26 cellular contexts compared by ENCODE assay signal in genomic region chr4:36207808-36208207, GRCh38. TPM values are rescaled to one million over a fixed set of nuclear protein-coding genes. Genes with fewer than 3 reads are reported as not detected.
DNase-seq lines count a peak whose midpoint lies in the region; ATAC-seq, FAIRE-seq and TF ChIP-seq lines count a peak whose summit lies in the region.
"Had no signal": no experiment of that assay in that cellular context is flagged by ENCODE, and none has a peak within 500 bp of the region (broad histone marks: within the 10 kb centered on the region; RNA-seq: fewer than 3 reads in every experiment).

No MANE protein-coding gene starts in this region.

- TF ChIP-seq CTCF in neural progenitor cell (IDR thresholded peaks at IDR 0.05) (no peak), foreskin keratinocyte (conservative IDR thresholded peaks at IDR 0.05) (no peak)

- H3K27me3 ChIP-seq in CD4-positive, CD25-positive, alpha-beta regulatory T cell (ENCODE audit: control insufficient read depth, insufficient read depth, low read length), result no peaks in the 10 kb centered on the region
- H3K27me3 ChIP-seq in neural progenitor cell (no peaks in the 10 kb centered on the region), foreskin keratinocyte (no peaks in the 10 kb centered on the region)
- H3K27me3 ChIP-seq: BLaER1, heart right ventricle had no signal

- H3F3A ChIP-seq in neural progenitor cell (ENCODE audit: low read depth), result no peaks in the 10 kb centered on the region

- H3K27ac ChIP-seq in CD4-positive, CD25-positive, alpha-beta regulatory T cell (ENCODE audit: insufficient read depth, low read length, poor library complexity, severe bottlenecking), result no peak overlapping the region
- H3K27ac ChIP-seq in caudate nucleus (ENCODE audit: low read depth, low read length) (peak overlapping the region; percentile 96), neural progenitor cell (no peak overlapping the region), foreskin keratinocyte (no peak overlapping the region)
- H3K27ac ChIP-seq: BLaER1, heart right ventricle had no signal

- peak in 1 of 3 donors; percentile 7 for DNase-seq in CD4-positive, CD25-positive, alpha-beta regulatory T cell
- DNase-seq in GM12892 (ENCODE audit: insufficient read length) (no peak), caudate nucleus (lab: John Stamatoyannopoulos, UW) (no peak), neural progenitor cell (ENCODE audit: low spot score) (no peak), amniotic stem cell (lab: John Stamatoyannopoulos, UW) (no peak), foreskin keratinocyte (no peak)
- DNase-seq: ACHN; activated CD4-positive, alpha-beta T cell treated with anti-CD3 and anti-CD28 coated beads for 1 hour; activated naive CD4-positive, alpha-beta T cell treated with anti-CD3 and anti-CD28 coated beads, Interleukin-2, amount 50 U/mL, for 16 hours; activated T-cell treated with anti-CD3 and anti-CD28 coated beads, Interleukin-2, amount 50 U/mL, for 72 hours; effector CD4-positive, alpha-beta T cell; heart right ventricle; left colon; MM.1S; NCI-H1436 treated with DMSO at 0.1 percent for 48 hours; NCI-H524; NK-92 treated with Interleukin-12 subunit alpha and Interleukin-12 subunit beta, amount 100 ng/mL, for 24 hours; nucleus accumbens; SIG-M5; small intestine; stimulated activated CD4-positive, alpha-beta T cell treated with anti-CD3 and anti-CD28 coated beads, Interleukin-2, amount 100 ng/mL, for 24 hours had no signal

- H3K9me3 ChIP-seq in CD4-positive, CD25-positive, alpha-beta regulatory T cell (ENCODE audit: control insufficient read depth in 2 of 2, low read length in 2 of 2), result no peaks in the 10 kb centered on the region
- no peaks in the 10 kb centered on the region for H3K9me3 ChIP-seq in neural progenitor cell (ENCODE audit: low read depth)
- H3K9me3 ChIP-seq: BLaER1, heart right ventricle had no signal

- H3K4me1 Mint-ChIP-seq in CD4-positive, CD25-positive, alpha-beta regulatory T cell, result peaks cover 27 to 46% (median 42%) of the 10 kb centered on the region in 4 donors
- peaks cover 17% of the 10 kb centered on the region for H3K4me1 Mint-ChIP-seq in neural progenitor cell

- H3K4me3 Mint-ChIP-seq in CD4-positive, CD25-positive, alpha-beta regulatory T cell, result peak overlapping the region in 2 of 4 donors; percentile 1 to 54
- no peak overlapping the region for H3K4me3 Mint-ChIP-seq in neural progenitor cell
- H3K4me3 Mint-ChIP-seq: memory B cell had no signal

- no peak overlapping the region for H3K4me2 ChIP-seq in neural progenitor cell
- H3K4me2 ChIP-seq: BLaER1 had no signal

- H3K79me2 ChIP-seq in neural progenitor cell (ENCODE audit: low read depth), result no peaks in the 10 kb centered on the region

- peaks cover 15% of the 10 kb centered on the region for H3K4me1 ChIP-seq in CD4-positive, CD25-positive, alpha-beta regulatory T cell (ENCODE audit: control insufficient read depth, insufficient read depth, low read length, poor library complexity, severe bottlenecking)
- H3K4me1 ChIP-seq in neural progenitor cell (peaks cover 6% of the 10 kb centered on the region), foreskin keratinocyte (peaks cover under 1% of the 10 kb centered on the region)

- H3K36me3 Mint-ChIP-seq in CD4-positive, CD25-positive, alpha-beta regulatory T cell, result peaks cover 35% of the 10 kb centered on the region
- H3K36me3 Mint-ChIP-seq in neural progenitor cell, result no peaks in the 10 kb centered on the region

- no peak overlapping the region for H3K9ac ChIP-seq in neural progenitor cell
- H3K9ac ChIP-seq: BLaER1 had no signal

- no peaks in the 10 kb centered on the region for H4K20me1 ChIP-seq in neural progenitor cell (ENCODE audit: low read depth)
- H4K20me1 ChIP-seq: BLaER1 had no signal

- H3K4me3 ChIP-seq in CD4-positive, CD25-positive, alpha-beta regulatory T cell (ENCODE audit: low read depth, low read length), result no peak overlapping the region
- no peak overlapping the region for H3K4me3 ChIP-seq in neural progenitor cell
- H3K4me3 ChIP-seq: BLaER1, heart right ventricle had no signal

- no peaks in the 10 kb centered on the region for H3K9me3 Mint-ChIP-seq in CD4-positive, CD25-positive, alpha-beta regulatory T cell
- H3K9me3 Mint-ChIP-seq in neural progenitor cell, result no peaks in the 10 kb centered on the region
- H3K9me3 Mint-ChIP-seq: activated T-cell treated with anti-CD3 and anti-CD28 coated beads, Interleukin-2, amount 50 U/mL, for 72 hours; memory B cell had no signal

- peak overlapping the region; percentile 46 for H2AFZ ChIP-seq in neural progenitor cell (replicated peaks)

- no peaks in the 10 kb centered on the region for H3K27me3 Mint-ChIP-seq in CD4-positive, CD25-positive, alpha-beta regulatory T cell
- no peaks in the 10 kb centered on the region for H3K27me3 Mint-ChIP-seq in neural progenitor cell (ENCODE audit: insufficient read depth, low read depth)
- H3K27me3 Mint-ChIP-seq: memory B cell had no signal

- no peak for ATAC-seq in CD4-positive, CD25-positive, alpha-beta regulatory T cell (ENCODE audit: low read depth in 2 of 2)
- ATAC-seq in SK-N-SH treated with all-trans-retinoic acid at 6 μM for 48 hours, result no peak
- no peak for ATAC-seq in GM21825 (IDR thresholded peaks at IDR 0.05; ENCODE audit: unreplicated experiment)
- ATAC-seq in foreskin keratinocyte, result no peak
- ATAC-seq: activated T-cell treated with anti-CD3 and anti-CD28 coated beads, Interleukin-2, amount 50 U/mL, for 72 hours; heart right ventricle; left colon; Panc1 had no signal

- FAIRE-seq in GM12892 (lab: Jason Lieb, UNC), result peak; percentile 5

- TF ChIP-seq POLR2A in GM12892 (IDR thresholded peaks at IDR 0.05; ENCODE audit: low read depth, low read length), result no peak

- peaks cover 28% of the 10 kb centered on the region for H3K36me3 ChIP-seq in CD4-positive, CD25-positive, alpha-beta regulatory T cell (ENCODE audit: control insufficient read depth, insufficient read depth, low read length)
- no peaks in the 10 kb centered on the region for H3K36me3 ChIP-seq in neural progenitor cell

- peak overlapping the region in 2 of 3 donors; percentile 38 to 85 for H3K27ac Mint-ChIP-seq in CD4-positive, CD25-positive, alpha-beta regulatory T cell
- peak overlapping the region; percentile 6 for H3K27ac Mint-ChIP-seq in neural progenitor cell
- H3K27ac Mint-ChIP-seq: memory B cell had no signal

TF ChIP-seq in SK-N-SH treated with all-trans-retinoic acid at 6 μM for 48 hours, 23 proteins besides CTCF, POLR2A, EP300 and RAD21 (continues in another document):
- TF ChIP-seq TOX (CRISPR knock-in tag; IDR thresholded peaks at IDR 0.05; ENCODE audit: borderline replicate concordance), result no peak
- TF ChIP-seq ARNTL (CRISPR knock-in tag; IDR thresholded peaks at IDR 0.05; ENCODE audit: borderline replicate concordance, low read depth), result no peak
- no peak for TF ChIP-seq ZFP30 (CRISPR knock-in tag; IDR thresholded peaks at IDR 0.05)
- TF ChIP-seq CREB5 (CRISPR knock-in tag; IDR thresholded peaks at IDR 0.05; ENCODE audit: low read depth), result no peak
- no peak for TF ChIP-seq ZNF565 (CRISPR knock-in tag; conservative IDR thresholded peaks at IDR 0.05; ENCODE audit: low read depth)
- TF ChIP-seq ESRRG (CRISPR knock-in tag; IDR thresholded peaks at IDR 0.05), result no peak
- TF ChIP-seq RARB (CRISPR knock-in tag; IDR thresholded peaks at IDR 0.05), result no peak
- TF ChIP-seq TCF4 (CRISPR knock-in tag; IDR thresholded peaks at IDR 0.05; ENCODE audit: borderline replicate concordance), result no peak
- no peak for TF ChIP-seq GLIS3 (CRISPR knock-in tag; IDR thresholded peaks at IDR 0.05)
- TF ChIP-seq BACH2 (CRISPR knock-in tag; IDR thresholded peaks at IDR 0.05; ENCODE audit: borderline replicate concordance), result no peak
- no peak for TF ChIP-seq CSRNP3 (CRISPR knock-in tag; IDR thresholded peaks at IDR 0.05)
- no peak for TF ChIP-seq SNAI2 (CRISPR knock-in tag; IDR thresholded peaks at IDR 0.05)
- TF ChIP-seq ZC3H10 (CRISPR knock-in tag; IDR thresholded peaks at IDR 0.05), result no peak
- no peak for TF ChIP-seq ZFP3 (CRISPR knock-in tag; IDR thresholded peaks at IDR 0.05)

RNA-seq across cellular contexts. Expression of gene ARAP2, which starts 36.5 kb away (rescaled TPM):
- total RNA-seq in CD4-positive, CD25-positive, alpha-beta regulatory T cell, result 92.2 TPM
- polyA plus RNA-seq in CD4-positive, CD25-positive, alpha-beta regulatory T cell, result 10 to 100 TPM; 10.2 to 21.2 (median 13.9) TPM
- 12.5 TPM for polyA plus RNA-seq in GM12892 (2012; ENCODE audit: missing spikeins)
- 0.87 and 1.6 TPM in 2 replicates for total RNA-seq in neural progenitor cell (ENCODE audit: low replicate concordance)
- total RNA-seq in foreskin keratinocyte, result 13.0 and 13.5 TPM in 2 replicates
- 1.5 and 1.8 TPM in 2 replicates for polyA plus RNA-seq in foreskin keratinocyte
